27 cellular contexts compared by ENCODE assay signal in genomic region chr1:7624791-7625355, GRCh38.
"Had no signal": no experiment of that assay in that cellular context is flagged by ENCODE, and none has a peak within 500 bp of the region (broad histone marks: within the 10 kb centered on the region; RNA-seq: fewer than 3 reads in every experiment).

No MANE protein-coding gene starts in this region.

- H3K4me3 Mint-ChIP-seq: activated CD4-positive, alpha-beta T cell treated with anti-CD3 and anti-CD28 coated beads, Interleukin-2, amount 10 ng/mL, durations not matched to agents 24 days and 14 days; activated CD8-positive, alpha-beta T cell treated with anti-CD3 and anti-CD28 coated beads for 36 hours; activated naive CD4-positive, alpha-beta T cell treated with anti-CD3 and anti-CD28 coated beads, Interleukin-2, amount 50 U/mL, for 24 hours; activated naive CD8-positive, alpha-beta T cell treated with anti-CD3 and anti-CD28 coated beads, Interleukin-2, amount 10 ng/mL, durations not matched to agents 7 days and 5 days; activated T-cell treated with anti-CD3 and anti-CD28 coated beads, Interleukin-2, amount 50 U/mL, for 24 hours; T-helper 1 cell treated with Interleukin-12 subunit alpha and Interleukin-12 subunit beta and Interleukin-4 antibody, amounts not matched to agents 30 μg/mL and 1 μg/mL, for 36 hours; T-helper 2 cell treated with Interferon-gamma antibody and Interleukin-4, amounts not matched to agents 5 μg/mL and 100 μg/mL, for 36 hours had no signal

- H3K9ac ChIP-seq: SK-N-SH had no signal

- DNase-seq: activated CD4-positive, alpha-beta T cell treated with anti-CD3 and anti-CD28 coated beads, Interleukin-2, amount 10 ng/mL, durations not matched to agents 24 days and 14 days; activated CD4-positive, alpha-beta T cell treated with anti-CD3 and anti-CD28 coated beads, Interleukin-2, amount 50 U/mL, for 4 hours; activated CD8-positive, alpha-beta T cell treated with anti-CD3 and anti-CD28 coated beads for 36 hours; activated gamma-delta T cell; activated naive CD4-positive, alpha-beta T cell treated with Interleukin-2 at 50 U/mL for 16 hours; activated naive CD8-positive, alpha-beta T cell treated with anti-CD3 and anti-CD28 coated beads, Interleukin-2, amount 10 ng/mL, durations not matched to agents 7 days and 5 days; activated T-cell treated with anti-CD3 and anti-CD28 coated beads, Interleukin-2, amount 50 U/mL, for 24 hours; body of pancreas; cerebellar nuclear complex; NCI-H1105; NCI-H1417 treated with DMSO at 0.1 percent for 48 hours; NCI-H187 treated with DMSO at 0.1 percent for 48 hours; NCI-H2081 treated with DMSO at 0.1 percent for 48 hours; NCI-H345; NCI-H526; NCI-H748 treated with DMSO at 0.1 percent for 48 hours; PC-9; SHP77 treated with DMSO at 0.1 percent for 48 hours; SK-N-SH had no signal

- H3K9me3 Mint-ChIP-seq: activated CD4-positive, alpha-beta T cell treated with anti-CD3 and anti-CD28 coated beads, Interleukin-2, amount 10 ng/mL, durations not matched to agents 24 days and 14 days; activated CD8-positive, alpha-beta T cell treated with anti-CD3 and anti-CD28 coated beads for 36 hours; activated naive CD4-positive, alpha-beta T cell treated with anti-CD3 and anti-CD28 coated beads, Interleukin-2, amount 50 U/mL, for 24 hours; activated naive CD8-positive, alpha-beta T cell treated with anti-CD3 and anti-CD28 coated beads, Interleukin-2, amount 10 ng/mL, durations not matched to agents 7 days and 5 days; activated T-cell treated with anti-CD3 and anti-CD28 coated beads, Interleukin-2, amount 50 U/mL, for 24 hours; activated T-helper 2 cell treated with anti-CD3 and anti-CD28 coated beads, Interferon-gamma antibody, Interleukin-2, Interleukin-4, amounts not matched to agents 10 μg/mL and 5 μg/mL and 100 μg/mL, durations not matched to agents 14 hours and 24 hours and 36 hours; T-helper 1 cell treated with Interleukin-12 subunit alpha and Interleukin-12 subunit beta and Interleukin-4 antibody, amounts not matched to agents 30 μg/mL and 1 μg/mL, for 36 hours; T-helper 2 cell treated with Interferon-gamma antibody and Interleukin-4, amounts not matched to agents 5 μg/mL and 100 μg/mL, for 36 hours had no signal

- H3K27ac Mint-ChIP-seq: activated CD4-positive, alpha-beta T cell treated with anti-CD3 and anti-CD28 coated beads, Interleukin-2, amount 10 ng/mL, durations not matched to agents 24 days and 14 days; activated CD8-positive, alpha-beta T cell treated with anti-CD3 and anti-CD28 coated beads for 36 hours; activated naive CD4-positive, alpha-beta T cell treated with anti-CD3 and anti-CD28 coated beads, Interleukin-2, amount 50 U/mL, for 24 hours; activated naive CD8-positive, alpha-beta T cell treated with anti-CD3 and anti-CD28 coated beads, Interleukin-2, amount 10 ng/mL, durations not matched to agents 7 days and 5 days; activated T-cell treated with anti-CD3 and anti-CD28 coated beads, Interleukin-2, amount 50 U/mL, for 24 hours; activated T-helper 2 cell treated with anti-CD3 and anti-CD28 coated beads, Interferon-gamma antibody, Interleukin-2, Interleukin-4, amounts not matched to agents 10 μg/mL and 5 μg/mL and 100 μg/mL, durations not matched to agents 14 hours and 24 hours and 36 hours; T-helper 1 cell treated with Interleukin-12 subunit alpha and Interleukin-12 subunit beta and Interleukin-4 antibody, amounts not matched to agents 30 μg/mL and 1 μg/mL, for 36 hours; T-helper 2 cell treated with Interferon-gamma antibody and Interleukin-4, amounts not matched to agents 5 μg/mL and 100 μg/mL, for 36 hours had no signal

- H3K4me2 ChIP-seq: PC-9, SK-N-SH had no signal

- H2AFZ ChIP-seq: PC-9 had no signal

- ATAC-seq: activated CD8-positive, alpha-beta T cell treated with anti-CD3 and anti-CD28 coated beads for 36 hours; body of pancreas had no signal

- H3K4me1 ChIP-seq: breast epithelium, SJSA1 had no signal

- FAIRE-seq: astrocyte, TTC549 had no signal

- H3K27me3 Mint-ChIP-seq: activated CD4-positive, alpha-beta T cell treated with anti-CD3 and anti-CD28 coated beads, Interleukin-2, amount 10 ng/mL, durations not matched to agents 24 days and 14 days had no signal

- H3K4me1 Mint-ChIP-seq: activated CD4-positive, alpha-beta T cell treated with anti-CD3 and anti-CD28 coated beads, Interleukin-2, amount 10 ng/mL, durations not matched to agents 24 days and 14 days; activated naive CD4-positive, alpha-beta T cell treated with anti-CD3 and anti-CD28 coated beads, Interleukin-2, amount 50 U/mL, for 24 hours; activated naive CD8-positive, alpha-beta T cell treated with anti-CD3 and anti-CD28 coated beads, Interleukin-2, amount 10 ng/mL, durations not matched to agents 7 days and 5 days had no signal

- H3K36me3 Mint-ChIP-seq: activated naive CD4-positive, alpha-beta T cell treated with anti-CD3 and anti-CD28 coated beads, Interleukin-2, amount 50 U/mL, for 24 hours; activated naive CD8-positive, alpha-beta T cell treated with anti-CD3 and anti-CD28 coated beads, Interleukin-2, amount 10 ng/mL, durations not matched to agents 7 days and 5 days had no signal

- H3K27ac ChIP-seq: body of pancreas, breast epithelium, PC-9, SJSA1 had no signal

- H3K36me3 ChIP-seq: breast epithelium, SJSA1 had no signal

- H3K27me3 ChIP-seq: body of pancreas had no signal

- H3K4me3 ChIP-seq: body of pancreas, breast epithelium, PC-9, SJSA1 had no signal

- H3K9me3 ChIP-seq: body of pancreas, breast epithelium, SJSA1, SK-N-SH had no signal
